In genomic region chr17:21677911-21678310, GRCh38 we compare ENCODE assay signal across 20 cellular contexts. TPM values are rescaled to one million over a fixed set of nuclear protein-coding genes. Genes with fewer than 3 reads are reported as not detected.
DNase-seq lines count a peak whose midpoint lies in the region; ATAC-seq, FAIRE-seq and TF ChIP-seq lines count a peak whose summit lies in the region.
"Had no signal": no experiment of that assay in that cellular context is flagged by ENCODE, and none has a peak within 500 bp of the region (broad histone marks: within the 10 kb centered on the region; RNA-seq: fewer than 3 reads in every experiment).

No MANE protein-coding gene starts in this region.

- no peaks in the 10 kb centered on the region for H3K36me3 Mint-ChIP-seq in activated naive CD8-positive, alpha-beta T cell treated with anti-CD3 and anti-CD28 coated beads, Interleukin-2, amount 10 ng/mL, durations not matched to agents 7 days and 5 days
- no peaks in the 10 kb centered on the region for H3K36me3 Mint-ChIP-seq in activated naive CD8-positive, alpha-beta T cell treated with anti-CD3 and anti-CD28 coated beads, Interleukin-2, amount 50 U/mL, for 24 hours (ENCODE audit: low read depth)
- H3K36me3 Mint-ChIP-seq in chondrocyte (ENCODE audit: low read depth): peaks cover 5% of the 10 kb centered on the region

- H3K27ac ChIP-seq in K562 (ENCODE audit: extremely low read depth, low read depth, low read length) (no peak overlapping the region), aorta (ENCODE audit: low read depth in 1 of 2, low read length in 2 of 2) (no peak overlapping the region)
- H3K27ac ChIP-seq: SK-N-MC had no signal

- TF ChIP-seq EP300 in K562 (IDR thresholded peaks at IDR 0.05; ENCODE audit: low read length): no peak

- no peaks in the 10 kb centered on the region for H3K79me2 ChIP-seq in K562 (ENCODE audit: control insufficient read depth, insufficient read depth, low read length)

- no peaks in the 10 kb centered on the region for H3K4me1 Mint-ChIP-seq in activated naive CD8-positive, alpha-beta T cell treated with anti-CD3 and anti-CD28 coated beads, Interleukin-2, amount 10 ng/mL, durations not matched to agents 7 days and 5 days
- no peaks in the 10 kb centered on the region for H3K4me1 Mint-ChIP-seq in activated naive CD8-positive, alpha-beta T cell treated with anti-CD3 and anti-CD28 coated beads, Interleukin-2, amount 50 U/mL, for 24 hours
- H3K4me1 Mint-ChIP-seq in chondrocyte (ENCODE audit: low read depth): no peaks in the 10 kb centered on the region
- H3K4me1 Mint-ChIP-seq: H9 had no signal

- H3K4me1 ChIP-seq in K562 (replicated peaks in 1 of 2; ENCODE audit: control insufficient read depth in 2 of 2, insufficient read depth in 2 of 2, low read length in 2 of 2) (peaks cover 3 to 37% of the 10 kb centered on the region in 2 experiments; a peak in 4 of 5 replicates), aorta (ENCODE audit: control insufficient read depth in 1 of 2, insufficient read depth in 2 of 2, low read length in 2 of 2) (no peaks in the 10 kb centered on the region)

- no peaks in the 10 kb centered on the region for H3K27me3 Mint-ChIP-seq in activated naive CD8-positive, alpha-beta T cell treated with anti-CD3 and anti-CD28 coated beads, Interleukin-2, amount 10 ng/mL, durations not matched to agents 7 days and 5 days
- H3K27me3 Mint-ChIP-seq in activated naive CD8-positive, alpha-beta T cell treated with anti-CD3 and anti-CD28 coated beads, Interleukin-2, amount 50 U/mL, for 24 hours: no peaks in the 10 kb centered on the region
- no peaks in the 10 kb centered on the region for H3K27me3 Mint-ChIP-seq in chondrocyte (ENCODE audit: low read depth)

- CTCF ChIA-PET in K562 (lab: Yijun Ruan, JAX; ENCODE audit: low intra/inter-chr PET ratio): no interaction called here

- DNase-seq in activated naive CD8-positive, alpha-beta T cell treated with anti-CD3 and anti-CD28 coated beads, Interleukin-2, amount 10 ng/mL, durations not matched to agents 7 days and 5 days: peak; percentile 8
- DNase-seq in activated naive CD8-positive, alpha-beta T cell treated with anti-CD3 and anti-CD28 coated beads, Interleukin-2, amount 50 U/mL, for 24 hours: no peak
- DNase-seq in K562 (ENCODE audit: extremely low read depth in 1 of 4, low spot score in 3 of 4): peak in 1 of 4 experiments; percentile 23
- DNase-seq in mesenteric fat pad (ENCODE audit: low spot score): peak; percentile 86
- peak in 1 of 2 donors; percentile 63 for DNase-seq in aorta
- no peak for DNase-seq in GM12892 (ENCODE audit: insufficient read length)
- DNase-seq in chondrocyte (ENCODE audit: low spot score): no peak
- DNase-seq: AML-193, DND-41, H9, Kasumi-1, MG63, NCI-H1092, NCI-H1436 treated with DMSO at 0.1 percent for 48 hours, NCI-H2029, SHP77 had no signal

- 21% methylated on average over 17 of the region's 17 CpGs for WGBS in K562 (ENCODE audit: insufficient coverage, low coverage, missing lambda C conversion rate)
- WGBS in aorta, 2 donors: 76 to 80% methylated on average over 17 of the region's 17 CpGs

- no peaks in the 10 kb centered on the region for H3K9me1 ChIP-seq in K562 (ENCODE audit: control insufficient read depth, insufficient read depth, low read length)

- in situ Hi-C loops in K562 (cut with MboI): loop anchor here (10.0 kb wide), 2 partner anchors 627 to 707 kb away; no protein-coding TSS in a partner anchor

- no peak overlapping the region for H3K27ac Mint-ChIP-seq in activated naive CD8-positive, alpha-beta T cell treated with anti-CD3 and anti-CD28 coated beads, Interleukin-2, amount 10 ng/mL, durations not matched to agents 7 days and 5 days
- H3K27ac Mint-ChIP-seq in activated naive CD8-positive, alpha-beta T cell treated with anti-CD3 and anti-CD28 coated beads, Interleukin-2, amount 50 U/mL, for 24 hours: no peak overlapping the region
- H3K27ac Mint-ChIP-seq in chondrocyte (ENCODE audit: unreplicated experiment): no peak overlapping the region
- H3K27ac Mint-ChIP-seq: H9 had no signal

- H3K9me3 ChIP-seq in K562 (replicated peaks; ENCODE audit: control insufficient read depth, insufficient read depth, low read depth, low read length) (no peaks in the 10 kb centered on the region), aorta (ENCODE audit: control insufficient read depth, low read length) (peaks cover 1% of the 10 kb centered on the region)
- H3K9me3 ChIP-seq: MG63 had no signal

- TF ChIP-seq CTCF in K562 (IDR thresholded peaks at IDR 0.05 in 2 of 3, conservative IDR thresholded peaks at IDR 0.05 in 1 of 3; ENCODE audit: insufficient read depth in 2 of 3, low read depth in 1 of 3, low read length in 3 of 3): no peak
- no peak for TF ChIP-seq CTCF in chondrocyte (IDR thresholded peaks at IDR 0.05)

- peak overlapping the region in 1 of 2 experiments; percentile 55; a peak in 2 of 4 replicates for H3K9ac ChIP-seq in K562 (ENCODE audit: insufficient read depth in 1 of 2, low read depth in 2 of 2, low read length in 2 of 2)

- H3K27me3 ChIP-seq in K562 (ENCODE audit: control insufficient read depth in 2 of 2, insufficient read depth in 2 of 2, low read length in 2 of 2) (peaks cover 0 to 33% of the 10 kb centered on the region in 2 experiments; a peak in 2 of 5 replicates), aorta (ENCODE audit: control insufficient read depth in 1 of 2, insufficient read depth in 2 of 2, low read length in 1 of 2) (no peaks in the 10 kb centered on the region)
- H3K27me3 ChIP-seq: MG63 had no signal

- no peak for ATAC-seq in activated naive CD8-positive, alpha-beta T cell treated with anti-CD3 and anti-CD28 coated beads, Interleukin-2, amount 10 ng/mL, durations not matched to agents 7 days and 5 days (ENCODE audit: low read depth)
- no peak for ATAC-seq in activated naive CD8-positive, alpha-beta T cell treated with anti-CD3 and anti-CD28 coated beads, Interleukin-2, amount 50 U/mL, for 24 hours
- no peak for ATAC-seq in K562
- ATAC-seq in aorta (ENCODE audit: low FRiP score): peak; percentile 29

- no peaks in the 10 kb centered on the region for H3K36me3 ChIP-seq in K562 (ENCODE audit: control insufficient read depth, insufficient read depth, low read length)
- H3K36me3 ChIP-seq in aorta (ENCODE audit: control insufficient read depth in 1 of 2, insufficient read depth in 2 of 2, low read length in 1 of 2): no peaks in the 10 kb centered on the region
- H3K36me3 ChIP-seq: MG63 had no signal

- H3K4me3 ChIP-seq in K562 (peak overlapping the region; percentile 31; the same call in 1 of the 2 replicates), aorta (ENCODE audit: low read length in 2 of 2) (no peak overlapping the region)
- H3K4me3 ChIP-seq: MG63, SK-N-MC had no signal

- TF ChIP-seq POLR2A in K562 (conservative IDR thresholded peaks at IDR 0.05) (no peak), GM12892 (IDR thresholded peaks at IDR 0.05; ENCODE audit: low read depth, low read length) (no peak)

- intact Hi-C loops in K562 (cut with micrococcal nuclease): no loop called here
- intact Hi-C loops in aorta (cut with DNase I): no loop called here

- H4K20me1 ChIP-seq in K562 (replicated peaks; ENCODE audit: control insufficient read depth, insufficient read depth, low read length): no peaks in the 10 kb centered on the region

- no peak for FAIRE-seq in K562 (lab: Jason Lieb, UNC)
- no peak for FAIRE-seq in GM12892 (lab: Jason Lieb, UNC)
- FAIRE-seq: G401.6, RCC 7860 had no signal

- H2AFZ ChIP-seq in K562 (ENCODE audit: low read depth, low read length): peak overlapping the region; percentile 80

- peaks cover 6% of the 10 kb centered on the region for H3K9me3 Mint-ChIP-seq in activated naive CD8-positive, alpha-beta T cell treated with anti-CD3 and anti-CD28 coated beads, Interleukin-2, amount 10 ng/mL, durations not matched to agents 7 days and 5 days
- H3K9me3 Mint-ChIP-seq in activated naive CD8-positive, alpha-beta T cell treated with anti-CD3 and anti-CD28 coated beads, Interleukin-2, amount 50 U/mL, for 24 hours: peaks cover 13% of the 10 kb centered on the region
- H3K9me3 Mint-ChIP-seq in chondrocyte (ENCODE audit: low read depth): peaks cover 51% of the 10 kb centered on the region

- peak overlapping the region; percentile 70 for H3K4me2 ChIP-seq in K562 (ENCODE audit: insufficient read depth, low read length)

- H3K4me3 Mint-ChIP-seq in activated naive CD8-positive, alpha-beta T cell treated with anti-CD3 and anti-CD28 coated beads, Interleukin-2, amount 10 ng/mL, durations not matched to agents 7 days and 5 days: no peak overlapping the region
- H3K4me3 Mint-ChIP-seq in activated naive CD8-positive, alpha-beta T cell treated with anti-CD3 and anti-CD28 coated beads, Interleukin-2, amount 50 U/mL, for 24 hours: no peak overlapping the region
- no peak overlapping the region for H3K4me3 Mint-ChIP-seq in chondrocyte (ENCODE audit: unreplicated experiment)
- H3K4me3 Mint-ChIP-seq: H9 had no signal

- POLR2A ChIA-PET in activated naive CD8-positive, alpha-beta T cell treated with anti-CD3 and anti-CD28 coated beads, Interleukin-2, amount 10 ng/mL, durations not matched to agents 7 days and 5 days (lab: Charles Lee): no interaction called here
- POLR2A ChIA-PET in K562 (lab: Yijun Ruan, JAX): no interaction called here

- BruUV-seq in K562 (replicated peaks; lab: Mats Ljungman, UMichigan): no TSS peak

- no peak for TF ChIP-seq RAD21 in K562 (CRISPR knock-in tag; conservative IDR thresholded peaks at IDR 0.05 in 1 of 2, IDR thresholded peaks at IDR 0.05 in 1 of 2)

TF ChIP-seq in K562, 482 proteins besides CTCF, POLR2A, EP300 and RAD21 (continues in another document):
- TF ChIP-seq ZNF174 (CRISPR knock-in tag; IDR thresholded peaks at IDR 0.05): no peak

RNA-seq across cellular contexts. Expression of gene KCNJ18, which starts 14.4 kb away (rescaled TPM):
- not detected for total RNA-seq in activated naive CD8-positive, alpha-beta T cell treated with anti-CD3 and anti-CD28 coated beads, Interleukin-2, amount 10 ng/mL, durations not matched to agents 7 days and 5 days
- not detected in 2 replicates for total RNA-seq in K562 (2011; cell fraction: chromatin; rRNA removed; ENCODE audit: low replicate concordance)
- total RNA-seq in K562 (2011; cell fraction: nucleolus; rRNA removed): not detected in 2 replicates
- not detected in 2 replicates for total RNA-seq in K562 (2011; cell fraction: nucleoplasm; rRNA removed)
- total RNA-seq in K562 (2014; rRNA removed): not detected in 2 replicates
- not detected in 2 replicates for total RNA-seq in K562 (2014; rRNA removed; fragmentation: Illumina TruSeq; extraction: Trizol)
- total RNA-seq in K562 (2015; rRNA removed; fragmentation: Illumina TruSeq; extraction: Trizol): not detected in 2 replicates
- total RNA-seq in K562 (2021): not detected in 2 replicates
- polyA plus RNA-seq in K562 (2011; rRNA removed): not detected in 2 replicates
- polyA plus RNA-seq in K562 (2011; cell fraction: cytosol; rRNA removed): not detected in 2 replicates
- not detected in 2 replicates for polyA plus RNA-seq in K562 (2011; cell fraction: nucleus; rRNA removed)
- 0.03 and 0.06 TPM in 2 replicates for polyA plus RNA-seq in K562 (2012)
- polyA plus RNA-seq in K562 (2014; fragmentation: Illumina TruSeq; extraction: Trizol): not detected in 2 replicates
- not detected for polyA plus RNA-seq in K562 (2014; fragmentation: Nextera tagmentation; extraction: Ambion mirVana)
- not detected in 2 replicates for polyA plus RNA-seq in K562 (2014; rRNA removed)
- polyA minus RNA-seq in K562 (2011; rRNA and poly(A)+ RNA removed): not detected in 2 replicates
- not detected in 2 replicates for polyA minus RNA-seq in K562 (2011; cell fraction: cytosol; rRNA and poly(A)+ RNA removed)
- not detected in 2 replicates for polyA minus RNA-seq in K562 (2011; cell fraction: nucleus; rRNA and poly(A)+ RNA removed)
- not detected for total RNA-seq in mesenteric fat pad
- total RNA-seq in aorta: not detected
- not detected for polyA plus RNA-seq in aorta
- not detected for polyA plus RNA-seq in GM12892 (2012; ENCODE audit: missing spikeins)
- not detected in 3 replicates for total RNA-seq in chondrocyte
- total RNA-seq: H9, HT-29 had no signal

Comparison
In these comparisons a context has a peak if more than half of its experiments do, and no peak if none do; other contexts are left out.
1. DNase-seq: peak in activated naive CD8-positive, alpha-beta T cell treated with anti-CD3 and anti-CD28 coated beads, Interleukin-2, amount 10 ng/mL, durations not matched to agents 7 days and 5 days (single experiment) and mesenteric fat pad (single experiment); none in activated naive CD8-positive, alpha-beta T cell treated with anti-CD3 and anti-CD28 coated beads, Interleukin-2, amount 50 U/mL, for 24 hours (single experiment), GM12892 (single experiment) and chondrocyte (single experiment).